10 cellular contexts compared by ENCODE assay signal in genomic region chr16:68273459-68273858, GRCh38. TPM values are rescaled to one million over a fixed set of nuclear protein-coding genes. Genes with fewer than 3 reads are reported as not detected.
A peak's percentile ranks its signal among the peaks of the same experiment; 100 is the strongest.
DNase-seq lines count a peak whose midpoint lies in the region; ATAC-seq and TF ChIP-seq lines count a peak whose summit lies in the region.
"Had no signal": no experiment of that assay in that cellular context is flagged by ENCODE, and none has a peak within 500 bp of the region (broad histone marks: within the 10 kb centered on the region; RNA-seq: fewer than 3 reads in every experiment).

No MANE protein-coding gene starts in this region.

- no peak overlapping the region for H4K5ac ChIP-seq in IMR-90 (ENCODE audit: low read depth, low read length)

- CTCF ChIA-PET in IMR-90 (lab: Yijun Ruan, JAX) = no interaction called here

- no peak for TF ChIP-seq RAD21 in IMR-90 (IDR thresholded peaks at IDR 0.05; ENCODE audit: low read length)

- H3K27ac ChIP-seq in IMR-90 (ENCODE audit: insufficient read depth, low read length) (no peak overlapping the region), psoas muscle (peak overlapping the region; percentile 92), colonic mucosa (no peak overlapping the region)

- H3K23ac ChIP-seq in IMR-90 (ENCODE audit: low read depth, low read length) = no peak overlapping the region

- dilution Hi-C loops in IMR-90 (cut with HindIII; ENCODE audit: low sequenced_read_pairs, unreplicated experiment) = no loop called here

- TF ChIP-seq CTCF in IMR-90 (conservative IDR thresholded peaks at IDR 0.05; ENCODE audit: low read depth, low read length) = no peak
- TF ChIP-seq CTCF in psoas muscle (IDR thresholded peaks at IDR 0.05) = no peak
- TF ChIP-seq CTCF in colonic mucosa (IDR thresholded peaks at IDR 0.05) = no peak

- peak overlapping the region; percentile 81 for H3K4me3 Mint-ChIP-seq in T-helper 2 cell treated with Interferon-gamma antibody and Interleukin-4, amounts not matched to agents 5 μg/mL and 100 μg/mL, for 36 hours
- H3K4me3 Mint-ChIP-seq in activated naive CD8-positive, alpha-beta T cell treated with anti-CD3 and anti-CD28 coated beads for 36 hours = peak overlapping the region; percentile 55

- H2AFZ ChIP-seq in IMR-90 (replicated peaks; ENCODE audit: low read length, poor library complexity) = no peak overlapping the region

- no peak overlapping the region for H3K4ac ChIP-seq in IMR-90 (ENCODE audit: low read depth, low read length)

- no peak overlapping the region for H3K18ac ChIP-seq in IMR-90 (ENCODE audit: low read depth, low read length)

- H4K8ac ChIP-seq in IMR-90 (ENCODE audit: low read depth in 2 of 2, low read length in 2 of 2) = no peak overlapping the region

- ATAC-seq in IMR-90 (ENCODE audit: low read depth) (no peak), psoas muscle (no peak), GM21619 (IDR thresholded peaks at IDR 0.05; ENCODE audit: unreplicated experiment) (no peak)

- H3K36me3 ChIP-seq in IMR-90 (ENCODE audit: control insufficient read depth, insufficient read depth, low read length) = peaks cover 32% of the 10 kb centered on the region
- H3K36me3 ChIP-seq in psoas muscle (ENCODE audit: insufficient read depth in 1 of 2, low read depth in 1 of 2) = peaks cover 0 to 85% of the 10 kb centered on the region in 2 donors
- H3K36me3 ChIP-seq in colonic mucosa = no peaks in the 10 kb centered on the region

- H3K27ac Mint-ChIP-seq in T-helper 2 cell treated with Interferon-gamma antibody and Interleukin-4, amounts not matched to agents 5 μg/mL and 100 μg/mL, for 36 hours = peak overlapping the region; percentile 86
- peak overlapping the region; percentile 93 for H3K27ac Mint-ChIP-seq in activated naive CD8-positive, alpha-beta T cell treated with anti-CD3 and anti-CD28 coated beads for 36 hours

- H3K36me3 Mint-ChIP-seq in T-helper 2 cell treated with Interferon-gamma antibody and Interleukin-4, amounts not matched to agents 5 μg/mL and 100 μg/mL, for 36 hours (ENCODE audit: low read depth) = peaks cover 45% of the 10 kb centered on the region
- peaks cover 58% of the 10 kb centered on the region for H3K36me3 Mint-ChIP-seq in activated naive CD8-positive, alpha-beta T cell treated with anti-CD3 and anti-CD28 coated beads for 36 hours

- no peak overlapping the region for H2BK5ac ChIP-seq in IMR-90 (ENCODE audit: low read depth, low read length, poor library complexity, severe bottlenecking)

- DNase-seq in T-helper 2 cell treated with Interferon-gamma antibody and Interleukin-4, amounts not matched to agents 5 μg/mL and 100 μg/mL, for 36 hours (ENCODE audit: low spot score) = no peak
- no peak for DNase-seq in T-helper 2 cell
- no peak for DNase-seq in IMR-90
- no peak for DNase-seq in activated naive CD8-positive, alpha-beta T cell treated with anti-CD3 and anti-CD28 coated beads for 36 hours
- no peak for DNase-seq in psoas muscle
- no peak for DNase-seq in colonic mucosa
- DNase-seq in kidney glomerular epithelial cell (lab: John Stamatoyannopoulos, UW) = no peak
- DNase-seq: 8988T had no signal

- H3K4me3 ChIP-seq in IMR-90 (ENCODE audit: insufficient read depth, low read depth, low read length) (no peak overlapping the region), psoas muscle (peak overlapping the region; percentile 97), colonic mucosa (no peak overlapping the region)

- no TSS peak for BruUV-seq in IMR-90 (replicated peaks; lab: Mats Ljungman, UMichigan)

- H3K27me3 ChIP-seq in IMR-90 (ENCODE audit: control insufficient read depth, insufficient read depth, low read length) (no peaks in the 10 kb centered on the region), psoas muscle (ENCODE audit: insufficient read depth in 3 of 3, low read length in 2 of 3) (no peaks in the 10 kb centered on the region), colonic mucosa (no peaks in the 10 kb centered on the region)

- peaks cover 71% of the 10 kb centered on the region for H3K4me1 Mint-ChIP-seq in T-helper 2 cell treated with Interferon-gamma antibody and Interleukin-4, amounts not matched to agents 5 μg/mL and 100 μg/mL, for 36 hours (ENCODE audit: low read depth)
- peaks cover 76% of the 10 kb centered on the region for H3K4me1 Mint-ChIP-seq in activated naive CD8-positive, alpha-beta T cell treated with anti-CD3 and anti-CD28 coated beads for 36 hours

- peaks cover 2% of the 10 kb centered on the region; the same call in 1 of the 2 replicates for H3K4me1 ChIP-seq in IMR-90 (ENCODE audit: control insufficient read depth, insufficient read depth, low read length)
- H3K4me1 ChIP-seq in psoas muscle = peaks cover 78% of the 10 kb centered on the region
- peaks cover 6% of the 10 kb centered on the region for H3K4me1 ChIP-seq in colonic mucosa

- intact Hi-C loops in IMR-90 (cut with micrococcal nuclease) = no loop called here
- intact Hi-C loops in psoas muscle (cut with DNase I) = no loop called here
- intact Hi-C loops in colonic mucosa (cut with DNase I) = no loop called here

- H3K79me1 ChIP-seq in IMR-90 (ENCODE audit: low read depth in 1 of 2, low read length in 2 of 2) = peaks cover 24 to 73% of the 10 kb centered on the region in 2 experiments; a peak in 3 of 4 replicates

- WGBS in IMR-90 (ENCODE audit: extremely low coverage in 2 of 2, insufficient read length in 1 of 2), 2 experiments = no CpG with 5 or more reads among the region's 5 CpGs
- 79 to 92% (median 81%) methylated on average over 5 of the region's 5 CpGs for WGBS in psoas muscle, 3 donors

- H2BK15ac ChIP-seq in IMR-90 (ENCODE audit: low read depth, low read length) = no peak overlapping the region

- no peaks in the 10 kb centered on the region for H3K27me3 Mint-ChIP-seq in T-helper 2 cell treated with Interferon-gamma antibody and Interleukin-4, amounts not matched to agents 5 μg/mL and 100 μg/mL, for 36 hours (ENCODE audit: low read depth)
- no peaks in the 10 kb centered on the region for H3K27me3 Mint-ChIP-seq in activated naive CD8-positive, alpha-beta T cell treated with anti-CD3 and anti-CD28 coated beads for 36 hours

- no peak overlapping the region for H2AK9ac ChIP-seq in IMR-90 (replicated peaks; ENCODE audit: low read depth, low read length, poor library complexity)

- TF ChIP-seq POLR2A in IMR-90 (IDR thresholded peaks at IDR 0.05; ENCODE audit: low read depth, low read length) = no peak

- H2AK5ac ChIP-seq in IMR-90 (ENCODE audit: low read depth, low read length) = no peak overlapping the region

- no peak overlapping the region for H4K91ac ChIP-seq in IMR-90 (ENCODE audit: insufficient read depth, low read depth, low read length)

- no peak overlapping the region for H3K56ac ChIP-seq in IMR-90 (ENCODE audit: extremely low read depth, insufficient read depth, low read length)

- no peak overlapping the region for H2BK120ac ChIP-seq in IMR-90 (ENCODE audit: low read depth, low read length)

- peaks cover 17% of the 10 kb centered on the region; the same call in 1 of the 2 replicates for H3K9me1 ChIP-seq in IMR-90 (ENCODE audit: insufficient read depth, low read length)

- POLR2A ChIA-PET in IMR-90 (lab: Charles Lee; ENCODE audit: unreplicated experiment) = no interaction called here

- H3K9ac ChIP-seq in IMR-90 (ENCODE audit: low read depth, low read length) (no peak overlapping the region), colonic mucosa (ENCODE audit: low read depth in 2 of 2, low read length in 2 of 2) (no peak overlapping the region)

- H4K20me1 ChIP-seq in IMR-90 (ENCODE audit: insufficient read depth, low read length) = peaks cover 67% of the 10 kb centered on the region

- no peak overlapping the region for H2BK20ac ChIP-seq in IMR-90 (ENCODE audit: low read depth, low read length)

- in situ Hi-C loops in IMR-90 (cut with MboI; ENCODE audit: low sequenced_read_pairs) = no loop called here

- no peak overlapping the region for H3K14ac ChIP-seq in IMR-90 (replicated peaks; ENCODE audit: low read depth, low read length)

- H3K4me2 ChIP-seq in IMR-90 (ENCODE audit: low read depth, low read length) = no peak overlapping the region

- H3K9me3 ChIP-seq in IMR-90 (ENCODE audit: control insufficient read depth, insufficient read depth, low read length) = no peaks in the 10 kb centered on the region
- H3K9me3 ChIP-seq in psoas muscle = no peaks in the 10 kb centered on the region
- H3K9me3 ChIP-seq in colonic mucosa = no peaks in the 10 kb centered on the region

- H3K9me3 Mint-ChIP-seq in T-helper 2 cell treated with Interferon-gamma antibody and Interleukin-4, amounts not matched to agents 5 μg/mL and 100 μg/mL, for 36 hours = no peaks in the 10 kb centered on the region
- H3K9me3 Mint-ChIP-seq in activated naive CD8-positive, alpha-beta T cell treated with anti-CD3 and anti-CD28 coated beads for 36 hours = no peaks in the 10 kb centered on the region

RNA-seq across cellular contexts. Expression of gene SLC7A6, which starts 9.1 kb away (rescaled TPM):
- total RNA-seq in IMR-90 (2012; rRNA removed) (25.0 and 29.4 TPM in 2 replicates), psoas muscle (100 to 1,000 TPM in 1 of 4 donors, 10 to 100 TPM in 3; 25.6 to 217 (median 70.5) TPM), colonic mucosa (10 to 100 TPM; 22.0 to 42.2 TPM)
- polyA plus RNA-seq in IMR-90 (2012; rRNA removed) (32.6 and 36.1 TPM in 2 replicates), psoas muscle (10 to 100 TPM in 2 of 3 donors, 1 to 10 TPM in 1; 9.2 to 55.2 (median 36.4) TPM)
- 11.7 and 13.7 TPM in 2 replicates for polyA plus RNA-seq in IMR-90 (2012; cell fraction: cytosol; rRNA removed)
- polyA plus RNA-seq in IMR-90 (2012; cell fraction: nucleus; rRNA removed; ENCODE audit: low replicate concordance) = 134 and 224 TPM in 2 replicates
- 10 to 100 TPM; 65.9 to 69.9 TPM for total RNA-seq in activated naive CD8-positive, alpha-beta T cell treated with anti-CD3 and anti-CD28 coated beads for 36 hours

RNA-seq across cellular contexts. Expression of gene PLA2G15, which starts 28.3 kb away (rescaled TPM):
- total RNA-seq in IMR-90 (2012; rRNA removed) (18.1 and 19.5 TPM in 2 replicates), psoas muscle (10 to 100 TPM; 28.0 to 65.0 (median 31.0) TPM), colonic mucosa (10 to 100 TPM; 11.6 to 13.9 TPM)
- polyA plus RNA-seq in IMR-90 (2012; rRNA removed) (31.7 and 34.4 TPM in 2 replicates), psoas muscle (10 to 100 TPM; 13.0 to 31.7 (median 22.6) TPM)
- 22.4 and 36.7 TPM in 2 replicates for polyA plus RNA-seq in IMR-90 (2012; cell fraction: cytosol; rRNA removed)
- 13.4 and 30.8 TPM in 2 replicates for polyA plus RNA-seq in IMR-90 (2012; cell fraction: nucleus; rRNA removed; ENCODE audit: low replicate concordance)
- total RNA-seq in activated naive CD8-positive, alpha-beta T cell treated with anti-CD3 and anti-CD28 coated beads for 36 hours = 1 to 10 TPM; 7.9 to 8.0 TPM

RNA-seq across cellular contexts. Expression of gene SLC7A6OS, which starts 37.3 kb away (rescaled TPM):
- total RNA-seq in IMR-90 (2012; rRNA removed) (8.4 and 10.3 TPM in 2 replicates), psoas muscle (10 to 100 TPM in 2 of 4 donors, 1 to 10 TPM in 2; 7.9 to 12.6 (median 9.9) TPM), colonic mucosa (10 to 100 TPM; 15.2 to 16.6 TPM)
- polyA plus RNA-seq in IMR-90 (2012; rRNA removed) (5.6 and 6.8 TPM in 2 replicates), psoas muscle (10 to 100 TPM in 1 of 3 donors, 1 to 10 TPM in 2; 5.8 to 16.3 (median 9.5) TPM)
- polyA plus RNA-seq in IMR-90 (2012; cell fraction: cytosol; rRNA removed) = 2.5 and 3.5 TPM in 2 replicates
- 7.7 and 20.7 TPM in 2 replicates for polyA plus RNA-seq in IMR-90 (2012; cell fraction: nucleus; rRNA removed; ENCODE audit: low replicate concordance)
- 10 to 100 TPM; 23.0 to 23.3 TPM for total RNA-seq in activated naive CD8-positive, alpha-beta T cell treated with anti-CD3 and anti-CD28 coated beads for 36 hours

RNA-seq across cellular contexts. Expression of gene PRMT7, which starts 37.4 kb away (rescaled TPM):
- 65.5 and 68.6 TPM in 2 replicates for total RNA-seq in IMR-90 (2012; rRNA removed)
- 61.0 and 63.1 TPM in 2 replicates for polyA plus RNA-seq in IMR-90 (2012; rRNA removed)
- polyA plus RNA-seq in IMR-90 (2012; cell fraction: cytosol; rRNA removed) = 31.0 and 38.2 TPM in 2 replicates
- polyA plus RNA-seq in IMR-90 (2012; cell fraction: nucleus; rRNA removed; ENCODE audit: low replicate concordance) = 269 and 469 TPM in 2 replicates
- total RNA-seq in activated naive CD8-positive, alpha-beta T cell treated with anti-CD3 and anti-CD28 coated beads for 36 hours = 10 to 100 TPM; 68.9 to 72.0 TPM
- 10 to 100 TPM; 19.9 to 31.4 (median 26.6) TPM for total RNA-seq in psoas muscle
- 10 to 100 TPM; 18.9 to 45.1 (median 20.4) TPM for polyA plus RNA-seq in psoas muscle
- total RNA-seq in colonic mucosa = 10 to 100 TPM; 18.0 to 45.4 TPM

RNA-seq across cellular contexts. Expression of gene ESRP2, which starts 37.5 kb away (rescaled TPM):
- total RNA-seq in IMR-90 (2012; rRNA removed) (under 0.01 TPM in 1 of 2 replicates, not detected in the other), psoas muscle (not detected), colonic mucosa (100 to 1,000 TPM in 1 of 2 donors, 10 to 100 TPM in 1; 76.6 to 119 TPM)
- polyA plus RNA-seq in IMR-90 (2012; rRNA removed) (0.07 and 0.14 TPM in 2 replicates), psoas muscle (under 1 TPM; 0.03 to 0.08 (median 0.05) TPM)
- 0.07 TPM in 1 of 2 replicates, not detected in the other for polyA plus RNA-seq in IMR-90 (2012; cell fraction: cytosol; rRNA removed)
- polyA plus RNA-seq in IMR-90 (2012; cell fraction: nucleus; rRNA removed; ENCODE audit: low replicate concordance) = 0.32 and 0.53 TPM in 2 replicates
- total RNA-seq in activated naive CD8-positive, alpha-beta T cell treated with anti-CD3 and anti-CD28 coated beads for 36 hours = 1 to 10 TPM in 1 of 2 experiments, under 1 TPM in 1; 0.92 to 1.2 TPM
- total RNA-seq: SK-MEL-5 had no signal
